10 cellular contexts compared by ENCODE assay signal in the genomic region with DNA sequence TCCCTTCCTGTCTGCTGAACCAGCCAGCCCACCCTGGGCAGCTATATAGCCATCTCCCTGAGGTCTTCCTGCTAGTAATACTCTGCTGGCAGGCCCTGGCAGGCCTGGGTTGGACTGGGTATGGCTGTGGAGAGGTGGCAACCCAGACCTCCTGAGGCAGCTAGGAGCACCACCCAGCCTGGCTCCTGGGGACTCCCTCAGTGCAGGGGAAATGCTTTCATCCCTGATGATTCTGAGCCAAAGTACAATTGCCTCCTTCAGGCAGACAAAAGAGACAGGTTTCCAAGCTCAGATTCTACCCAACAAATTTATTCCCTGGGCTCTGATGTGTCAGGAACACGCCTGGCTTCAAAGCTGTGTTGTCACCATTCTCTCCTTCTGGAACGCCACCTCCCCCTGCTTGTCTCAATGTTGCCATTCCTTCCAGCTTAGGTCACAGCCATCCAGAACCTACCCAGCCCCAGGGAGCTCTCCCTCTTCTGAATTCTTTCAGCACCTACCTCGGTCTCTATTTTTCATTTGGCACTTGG. TPM values are rescaled to one million over a fixed set of nuclear protein-coding genes. Genes with fewer than 3 reads are reported as not detected.
DNase-seq lines count a peak whose midpoint lies in the region; TF ChIP-seq lines count a peak whose summit lies in the region.
"Had no signal": no experiment of that assay in that cellular context is flagged by ENCODE, and none has a peak within 500 bp of the region (broad histone marks: within the 10 kb centered on the region; RNA-seq: fewer than 3 reads in every experiment).

No MANE protein-coding gene starts in this region.

- intact Hi-C loops in uterus (cut with DNase I; ENCODE audit: low total_unique reads), result no loop called here

- peak overlapping the region; percentile 2 for H3K27ac ChIP-seq in brain microvascular endothelial cell
- H3K27ac ChIP-seq in uterus, result peak overlapping the region; percentile 61 to 68

- no peaks in the 10 kb centered on the region for H3K36me3 ChIP-seq in brain microvascular endothelial cell (replicated peaks)
- no peaks in the 10 kb centered on the region for H3K36me3 ChIP-seq in kidney epithelial cell (ENCODE audit: control insufficient read depth, insufficient read depth, low read length)
- H3K36me3 ChIP-seq in uterus, result no peaks in the 10 kb centered on the region

- DNase-seq in NCI-H2196 (lab: John Stamatoyannopoulos, UW; ENCODE audit: unreplicated experiment) (peak; percentile 37), NCI-H2196 treated with DMSO at 0.1 percent for 48 hours (lab: John Stamatoyannopoulos, UW; ENCODE audit: unreplicated experiment) (no peak), brain microvascular endothelial cell (peak; percentile 80), kidney epithelial cell (ENCODE audit: low read depth) (peak; percentile 86), uterus (peak in 1 of 2 donors; percentile 36), NCI-H2227 treated with DMSO at 0.1 percent for 48 hours (lab: John Stamatoyannopoulos, UW) (no peak), NCI-H2227 (lab: John Stamatoyannopoulos, UW; ENCODE audit: unreplicated experiment) (no peak), retina (no peak)
- DNase-seq: activated CD4-positive, alpha-beta T cell treated with anti-CD3 and anti-CD28 coated beads for 48 hours had no signal

- no peak overlapping the region for H3K4me3 ChIP-seq in brain microvascular endothelial cell (ENCODE audit: low read depth, low read length)
- no peak overlapping the region for H3K4me3 ChIP-seq in kidney epithelial cell (ENCODE audit: low read depth, low read length)
- H3K4me3 ChIP-seq in uterus, result no peak overlapping the region

- no peak for TF ChIP-seq CTCF in brain microvascular endothelial cell (IDR thresholded peaks at IDR 0.05; ENCODE audit: low read depth, low read length, missing control alignments)
- no peak for TF ChIP-seq CTCF in kidney epithelial cell (IDR thresholded peaks at IDR 0.05; ENCODE audit: insufficient read depth, low read length, poor library complexity, severe bottlenecking)
- no peak for TF ChIP-seq CTCF in uterus (IDR thresholded peaks at IDR 0.05)

- no peak for TF ChIP-seq POLR2A in uterus (IDR thresholded peaks at IDR 0.05)

- H3K27me3 ChIP-seq in brain microvascular endothelial cell (replicated peaks) (no peaks in the 10 kb centered on the region), kidney epithelial cell (ENCODE audit: control insufficient read depth, insufficient read depth, low read length) (no peaks in the 10 kb centered on the region), uterus (no peaks in the 10 kb centered on the region)

- H3K4me1 ChIP-seq in uterus, result peaks cover 8 to 10% of the 10 kb centered on the region in 2 donors

- in situ Hi-C loops in brain microvascular endothelial cell (cut with HindIII; ENCODE audit: low pct_ligation_motif_present, low sequenced_read_pairs), result no loop called here

- H3K9me3 ChIP-seq in uterus, result no peaks in the 10 kb centered on the region

RNA-seq across cellular contexts. Expression of a gene that starts 4.7 kb away (rescaled TPM):
- 60.9 and 62.6 TPM in 2 replicates for total RNA-seq in kidney epithelial cell
- 10 to 100 TPM; 32.1 to 92.1 (median 69.1) TPM for total RNA-seq in uterus

RNA-seq across cellular contexts. Expression of a gene that starts 20.7 kb away (rescaled TPM):
- total RNA-seq in kidney epithelial cell, result 78.7 and 116 TPM in 2 replicates
- total RNA-seq in uterus, result 10 to 100 TPM in 2 of 4 donors, 1 to 10 TPM in 2; 3.7 to 32.3 (median 7.3) TPM

RNA-seq across cellular contexts. Expression of a gene that starts 21.4 kb away (rescaled TPM):
- total RNA-seq in kidney epithelial cell (not detected in 2 replicates), uterus (under 1 TPM in 2 of 4 donors, not detected in 2; 0.43 to 0.83 TPM)
- total RNA-seq: glomerular endothelial cell had no signal

RNA-seq across cellular contexts. Expression of a gene that starts 29.2 kb away (rescaled TPM):
- 17.7 and 30.0 TPM in 2 replicates for total RNA-seq in kidney epithelial cell
- total RNA-seq in uterus, result 10 to 100 TPM in 3 of 4 donors, 1 to 10 TPM in 1; 4.1 to 55.6 (median 18.0) TPM

RNA-seq across cellular contexts. Expression of a gene that starts 29.2 kb away (rescaled TPM):
- 11.6 and 19.8 TPM in 2 replicates for total RNA-seq in kidney epithelial cell
- total RNA-seq in uterus, result 10 to 100 TPM in 2 of 4 donors, 1 to 10 TPM in 2; 8.2 to 20.7 (median 10.9) TPM

Comparison
In these comparisons a context has a peak if more than half of its experiments do, and no peak if none do; other contexts are left out.
1. DNase-seq: peak in NCI-H2196 (single experiment), brain microvascular endothelial cell (single experiment) and kidney epithelial cell (single experiment); none in NCI-H2196 treated with DMSO at 0.1 percent for 48 hours (single experiment), NCI-H2227 treated with DMSO at 0.1 percent for 48 hours (single experiment), NCI-H2227 (single experiment) and retina (single experiment).